ENCODE assay signal across 8 cellular contexts in genomic region chr3:4633078-4634004, GRCh38.
DNase-seq lines count a peak whose midpoint lies in the region; ATAC-seq and TF ChIP-seq lines count a peak whose summit lies in the region.

No MANE protein-coding gene starts in this region.

- H3K9me3 ChIP-seq in adrenal gland (replicated peaks in 1 of 3) (no peaks in the 10 kb centered on the region), right atrium auricular region (no peaks in the 10 kb centered on the region), sigmoid colon (no peaks in the 10 kb centered on the region)

- no peaks in the 10 kb centered on the region for H3K4me1 ChIP-seq in adrenal gland (replicated peaks in 1 of 2)
- H3K4me1 ChIP-seq in right atrium auricular region: no peaks in the 10 kb centered on the region
- peaks cover 0 to 3% (median 0%) of the 10 kb centered on the region in 4 donors for H3K4me1 ChIP-seq in sigmoid colon

- H3K27me3 ChIP-seq in BJ (ENCODE audit: control insufficient read depth, insufficient read depth, low read length) (no peaks in the 10 kb centered on the region), adrenal gland (no peaks in the 10 kb centered on the region), right atrium auricular region (no peaks in the 10 kb centered on the region), sigmoid colon (no peaks in the 10 kb centered on the region)

- H3K4me3 ChIP-seq in BJ (ENCODE audit: low read depth, low read length) (no peak overlapping the region), adrenal gland (no peak overlapping the region), right atrium auricular region (no peak overlapping the region), sigmoid colon (no peak overlapping the region)

- intact Hi-C loops in adrenal gland (cut with DNase I): loop anchor here (5.0 to 10.0 kb wide), 4 partner anchors 139 to 286 kb away; partner anchors contain the start of gene ITPR1 (in 1 of the 2)
- intact Hi-C loops in sigmoid colon (cut with DNase I): loop anchor here (1.0 to 5.0 kb wide), 3 partner anchors 46 to 282 kb away; partner anchors contain the start of gene ITPR1

- CTCF ChIA-PET in BJ (lab: Yijun Ruan, JAX): interaction anchor here (0.6 to 4.3 kb wide), 28 partner anchors 9 to 1432 kb away, joined by 3 to 89 read pairs (median 4); no protein-coding TSS in a partner anchor

- no peak for TF ChIP-seq EP300 in sigmoid colon (IDR thresholded peaks at IDR 0.05)

- POLR2A ChIA-PET in BJ (lab: Charles Lee): no interaction called here

- no peaks in the 10 kb centered on the region for H3K36me3 ChIP-seq in BJ (ENCODE audit: control insufficient read depth, insufficient read depth, low read length)
- no peaks in the 10 kb centered on the region for H3K36me3 ChIP-seq in adrenal gland (replicated peaks in 1 of 2)
- no peaks in the 10 kb centered on the region for H3K36me3 ChIP-seq in right atrium auricular region
- peaks cover 0 to 13% (median 3%) of the 10 kb centered on the region in 4 donors for H3K36me3 ChIP-seq in sigmoid colon

- WGBS in adrenal gland, 4 donors: 70 to 75% (median 72%) methylated on average over 10 of the region's 10 CpGs
- WGBS in sigmoid colon, 2 donors: 65 to 77% methylated on average over 10 of the region's 10 CpGs

- ATAC-seq in GM18502 (IDR thresholded peaks at IDR 0.05; ENCODE audit: poor library complexity, unreplicated experiment) (peak; percentile 86), HG03066 (IDR thresholded peaks at IDR 0.05; ENCODE audit: low read depth, unreplicated experiment) (peak; percentile 80)

- TF ChIP-seq CTCF in BJ (IDR thresholded peaks at IDR 0.05; ENCODE audit: insufficient read depth, low read depth, low read length): peak; percentile 85
- peak; percentile 78 to 94 (median 89) for TF ChIP-seq CTCF in adrenal gland (IDR thresholded peaks at IDR 0.05)
- TF ChIP-seq CTCF in right atrium auricular region (IDR thresholded peaks at IDR 0.05): peak; percentile 76 to 88
- TF ChIP-seq CTCF in sigmoid colon (IDR thresholded peaks at IDR 0.05): peak; percentile 70 to 87 (median 74)

- DNase-seq in BJ (ENCODE audit: low read depth): peak; percentile 9
- DNase-seq in NCI-H446 treated with DMSO at 0.1 percent for 48 hours (lab: John Stamatoyannopoulos, UW): peak; percentile 35
- DNase-seq in adrenal gland: peak in 1 of 7 donors; percentile 9
- DNase-seq in right atrium auricular region (ENCODE audit: low spot score): no peak
- DNase-seq in sigmoid colon: no peak
- no peak for DNase-seq in NCI-H2081 treated with DMSO at 0.1 percent for 48 hours (lab: John Stamatoyannopoulos, UW)

- H3K27ac ChIP-seq in adrenal gland (no peak overlapping the region), right atrium auricular region (peak overlapping the region in 1 of 2 donors; percentile 3), sigmoid colon (peak overlapping the region in 3 of 4 donors; percentile 34 to 47 (median 42))

- TF ChIP-seq POLR2A in adrenal gland (IDR thresholded peaks at IDR 0.05) (no peak), sigmoid colon (IDR thresholded peaks at IDR 0.05) (no peak)

Comparison
In these comparisons a context has a peak if more than half of its experiments do, and no peak if none do; other contexts are left out.
1. DNase-seq: peak in BJ (single experiment) and NCI-H446 treated with DMSO at 0.1 percent for 48 hours (single experiment); none in right atrium auricular region (single experiment), sigmoid colon (single experiment) and NCI-H2081 treated with DMSO at 0.1 percent for 48 hours (single experiment).
2. H3K27ac ChIP-seq: peak in sigmoid colon (3 of 4); none in adrenal gland (0 of 5).
3. Peak in every context shown above with its lines, with median percentiles within 50 percentile points of each other: CTCF ChIP-seq.